1 cellular context compared by ENCODE assay signal in the genomic region with DNA sequence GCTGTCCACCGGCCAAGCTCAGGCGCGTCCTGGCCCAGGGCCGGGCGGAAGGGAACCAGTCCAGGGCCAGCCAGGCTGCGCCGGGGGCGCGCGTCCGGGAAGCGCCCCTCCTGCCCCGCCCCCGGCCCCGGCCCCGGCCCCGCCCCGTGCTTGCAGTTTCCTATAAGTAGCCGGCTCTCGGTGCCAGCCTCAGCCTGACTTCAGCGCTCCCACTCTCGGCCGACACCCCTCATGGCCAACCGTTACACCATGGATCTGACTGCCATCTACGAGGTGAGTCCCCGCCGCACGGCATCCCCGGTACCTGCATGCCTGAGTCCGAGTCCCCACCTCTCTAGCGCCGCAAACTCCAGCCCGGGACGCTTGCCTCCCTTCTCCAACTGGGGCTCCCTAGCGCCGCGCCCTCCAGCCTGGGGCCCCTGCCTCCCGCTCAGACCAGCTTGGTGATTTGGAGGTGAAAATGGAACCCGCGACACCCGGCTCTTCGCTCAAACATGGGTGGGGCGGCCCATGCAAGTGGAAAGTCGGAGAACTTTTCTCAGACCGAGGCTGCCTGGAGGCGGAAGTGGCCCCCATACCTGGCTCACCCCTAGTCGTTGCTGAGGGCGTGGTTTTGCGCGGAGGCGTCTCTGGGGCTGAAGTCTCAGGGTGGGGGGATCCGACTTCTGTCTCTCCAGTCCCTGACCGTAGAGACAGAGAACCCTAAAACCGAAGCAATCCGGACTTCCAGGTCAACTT.
TF ChIP-seq lines count a peak whose summit lies in the region.

Gene ZFP36 (plus strand): TSS at position 192 of the 738 bp plus-strand sequence. CDS start 58 bp downstream, at position 250.

TF ChIP-seq in GM12878, 131 proteins besides CTCF, POLR2A, EP300 and RAD21 (continued from another document):
- no peak for TF ChIP-seq ZBTB33 (IDR thresholded peaks at IDR 0.05)
- TF ChIP-seq NFXL1 (IDR thresholded peaks at IDR 0.05; ENCODE audit: borderline replicate concordance): no peak
- no peak; the same call in 1 of the 2 replicates for TF ChIP-seq BCLAF1 (IDR thresholded peaks at IDR 0.05)
- peak; percentile 91 for TF ChIP-seq ELK1 (IDR thresholded peaks at IDR 0.05; ENCODE audit: low read depth, low read length)
- TF ChIP-seq ESRRA (IDR thresholded peaks at IDR 0.05; ENCODE audit: low read length): no peak
- TF ChIP-seq SRF (IDR thresholded peaks at IDR 0.05; ENCODE audit: low read depth in 2 of 2, low read length in 2 of 2): peak; percentile 97 to 98
- no peak for TF ChIP-seq NR2C1 (IDR thresholded peaks at IDR 0.05)
- TF ChIP-seq SIX5 (IDR thresholded peaks at IDR 0.05; ENCODE audit: low read depth, low read length, severe bottlenecking): no peak
- TF ChIP-seq PBX3 (IDR thresholded peaks at IDR 0.05; ENCODE audit: insufficient replicate concordance, low read depth, low read length): no peak
- TF ChIP-seq JUNB (IDR thresholded peaks at IDR 0.05): no peak
- peak; percentile 55; the same call in 1 of the 2 replicates for TF ChIP-seq DPF2 (IDR thresholded peaks at IDR 0.05)
- no peak for TF ChIP-seq MEF2B (IDR thresholded peaks at IDR 0.05; ENCODE audit: partially characterized antibody, poor library complexity, severe bottlenecking)
- peak; percentile 81 for TF ChIP-seq ZBED1 (IDR thresholded peaks at IDR 0.05; ENCODE audit: borderline replicate concordance)
- TF ChIP-seq SMC3 (IDR thresholded peaks at IDR 0.05; ENCODE audit: borderline replicate concordance, low read length): no peak
- TF ChIP-seq E2F8 (IDR thresholded peaks at IDR 0.05; ENCODE audit: low read depth, partially characterized antibody): no peak
- TF ChIP-seq IRF4 (IDR thresholded peaks at IDR 0.05; ENCODE audit: low read depth, low read length): 0 out of 2 replicates have a peak, but pooled peaks have one; percentile 7
- TF ChIP-seq TARDBP (IDR thresholded peaks at IDR 0.05; ENCODE audit: borderline replicate concordance): 0 out of 2 replicates have a peak, but pooled peaks have one; percentile 49
- TF ChIP-seq, protein P1, sequence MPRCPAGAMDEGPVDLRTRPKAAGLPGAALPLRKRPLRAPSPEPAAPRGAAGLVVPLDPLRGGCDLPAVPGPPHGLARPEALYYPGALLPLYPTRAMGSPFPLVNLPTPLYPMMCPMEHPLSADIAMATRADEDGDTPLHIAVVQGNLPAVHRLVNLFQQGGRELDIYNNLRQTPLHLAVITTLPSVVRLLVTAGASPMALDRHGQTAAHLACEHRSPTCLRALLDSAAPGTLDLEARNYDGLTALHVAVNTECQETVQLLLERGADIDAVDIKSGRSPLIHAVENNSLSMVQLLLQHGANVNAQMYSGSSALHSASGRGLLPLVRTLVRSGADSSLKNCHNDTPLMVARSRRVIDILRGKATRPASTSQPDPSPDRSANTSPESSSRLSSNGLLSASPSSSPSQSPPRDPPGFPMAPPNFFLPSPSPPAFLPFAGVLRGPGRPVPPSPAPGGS (IDR thresholded peaks at IDR 0.05; ENCODE audit: borderline replicate concordance, insufficient read depth, low read depth, low read length, poor library complexity, severe bottlenecking): no peak
- TF ChIP-seq CBX3 (IDR thresholded peaks at IDR 0.05; ENCODE audit: borderline replicate concordance, low read depth): no peak
TF ChIP-seq in GM12878: peak in this region for 51.
